ENCODE assay signal across 8 cellular contexts in genomic region chr1:172442843-172443565, GRCh38. TPM values are rescaled to one million over a fixed set of nuclear protein-coding genes. Genes with fewer than 3 reads are reported as not detected.
A peak's percentile ranks its signal among the peaks of the same experiment; 100 is the strongest.
DNase-seq lines count a peak whose midpoint lies in the region; TF ChIP-seq lines count a peak whose summit lies in the region.

No MANE protein-coding gene starts in this region.

- peaks cover 7% of the 10 kb centered on the region; the same call in 1 of the 2 replicates for H3K4me1 ChIP-seq in SJSA1 (replicated peaks)

- no peak for TF ChIP-seq CTCF in fibroblast of mammary gland (conservative IDR thresholded peaks at IDR 0.05; ENCODE audit: control insufficient read depth, insufficient read depth, low read depth, low read length)
- no peak for TF ChIP-seq CTCF in retinal pigment epithelial cell (conservative IDR thresholded peaks at IDR 0.05; ENCODE audit: low read depth, low read length)

- POLR2A ChIA-PET in HEK293T (lab: Yijun Ruan, JAX), result no interaction called here

- DNase-seq in SJSA1 (ENCODE audit: low read depth in 1 of 2, low spot score in 2 of 2) (no peak), fibroblast of mammary gland (ENCODE audit: low read depth) (no peak), retinal pigment epithelial cell (ENCODE audit: low read depth) (no peak), HEK293T (ENCODE audit: extremely low spot score) (no peak), SK-N-DZ (ENCODE audit: low spot score) (no peak), germinal center (ENCODE audit: low spot score) (no peak), NCI-H446 (lab: John Stamatoyannopoulos, UW) (no peak)

- peak overlapping the region; percentile 91 for H3K4me3 ChIP-seq in GM08714 (ENCODE audit: low read length)
- peak overlapping the region; percentile 83 for H3K4me3 ChIP-seq in SJSA1
- H3K4me3 ChIP-seq in fibroblast of mammary gland (ENCODE audit: control insufficient read depth, low read depth, low read length), result peak overlapping the region; percentile 74
- H3K4me3 ChIP-seq in retinal pigment epithelial cell (ENCODE audit: low read length), result peak overlapping the region; percentile 90

- H3K27ac ChIP-seq in SJSA1, result peak overlapping the region; percentile 80; the same call in 1 of the 2 replicates

- peaks cover 18% of the 10 kb centered on the region for H3K36me3 ChIP-seq in SJSA1

- no peaks in the 10 kb centered on the region for H3K27me3 ChIP-seq in SJSA1 (replicated peaks)

- CTCF ChIA-PET in HEK293T (lab: Yijun Ruan, JAX), result interaction anchor here (0.9 kb wide), 1 partner anchor 25 kb away, joined by 3 read pairs; no protein-coding TSS in a partner anchor

- no peaks in the 10 kb centered on the region for H3K9me3 ChIP-seq in SJSA1 (replicated peaks)

TF ChIP-seq in HEK293T, 16 proteins besides CTCF, POLR2A, EP300 and RAD21:
- no peak for TF ChIP-seq PKNOX1 (IDR thresholded peaks at IDR 0.05)
- no peak for TF ChIP-seq LEF1 (IDR thresholded peaks at IDR 0.05; ENCODE audit: borderline replicate concordance)
- no peak for TF ChIP-seq SP1 (IDR thresholded peaks at IDR 0.05)
- TF ChIP-seq FOXK2 (IDR thresholded peaks at IDR 0.05), result no peak
- no peak for TF ChIP-seq NFRKB (IDR thresholded peaks at IDR 0.05)
- no peak for TF ChIP-seq CTBP1 (IDR thresholded peaks at IDR 0.05; ENCODE audit: borderline replicate concordance)
- TF ChIP-seq FOXM1 (IDR thresholded peaks at IDR 0.05; ENCODE audit: borderline replicate concordance), result no peak
- TF ChIP-seq ELF4 (IDR thresholded peaks at IDR 0.05), result no peak
- no peak for TF ChIP-seq TARDBP (IDR thresholded peaks at IDR 0.05)
- TF ChIP-seq BHLHE40 (IDR thresholded peaks at IDR 0.05; ENCODE audit: borderline replicate concordance), result no peak
- TF ChIP-seq FOXA1 (IDR thresholded peaks at IDR 0.05), result no peak
- TF ChIP-seq L3MBTL2 (conservative IDR thresholded peaks at IDR 0.05), result no peak

RNA-seq across cellular contexts. Expression of gene PIGC, which starts 0.9 kb away (rescaled TPM):
- total RNA-seq in SJSA1 (2014; rRNA removed; shearing (Covaris generic)), result 20.9 and 27.0 TPM in 2 replicates
- 47.6 and 58.8 TPM in 2 replicates for polyA plus RNA-seq in SK-N-DZ (2014; cell fraction: cytosol; rRNA removed)
- polyA plus RNA-seq in SK-N-DZ (2014; cell fraction: nucleus; rRNA removed), result 23.8 and 30.9 TPM in 2 replicates

RNA-seq across cellular contexts. Expression of gene C1orf105, which starts 22.5 kb away (rescaled TPM):
- total RNA-seq in SJSA1 (2014; rRNA removed; shearing (Covaris generic)), result not detected in 2 replicates
- not detected in 2 replicates for polyA plus RNA-seq in SK-N-DZ (2014; cell fraction: cytosol; rRNA removed)
- not detected in 2 replicates for polyA plus RNA-seq in SK-N-DZ (2014; cell fraction: nucleus; rRNA removed)
